Comparison of ENCODE assay signal across 8 cellular contexts in genomic region chr19:48390188-48391099, GRCh38. TPM values are rescaled to one million over a fixed set of nuclear protein-coding genes. Genes with fewer than 3 reads are reported as not detected.
A peak's percentile ranks its signal among the peaks of the same experiment; 100 is the strongest.
DNase-seq lines count a peak whose midpoint lies in the region; ATAC-seq, FAIRE-seq and TF ChIP-seq lines count a peak whose summit lies in the region.

No MANE protein-coding gene starts in this region.

- peak; percentile 51 for TF ChIP-seq CTCF in 22Rv1 (IDR thresholded peaks at IDR 0.05)

- ATAC-seq in HG03039 (IDR thresholded peaks at IDR 0.05; ENCODE audit: unreplicated experiment): no peak

- H3K27me3 ChIP-seq in MG63: peaks cover 19% of the 10 kb centered on the region
- H3K27me3 ChIP-seq in layer of hippocampus (ENCODE audit: control insufficient read depth, insufficient read depth, low read length): peaks cover 21% of the 10 kb centered on the region

- peak; percentile 85 for FAIRE-seq in GM12891 (lab: Jason Lieb, UNC)

- DNase-seq in GM12891 (ENCODE audit: insufficient read length, low spot score) (peak; percentile 67), MG63 (peak; percentile 63)
- DNase-seq in activated CD4-positive, alpha-beta T cell treated with anti-CD3 and anti-CD28 coated beads for 24 hours (ENCODE audit: low read depth in 2 of 2): peak; percentile 37 to 41
- peak; percentile 47 for DNase-seq in stimulated activated CD4-positive, alpha-beta T cell treated with anti-CD3 and anti-CD28 coated beads, Interleukin-2, amount 100 ng/mL, for 4 hours (ENCODE audit: low read depth)

- H3K4me3 ChIP-seq in MG63: peak overlapping the region; percentile 94

- TF ChIP-seq POLR2A in GM12891 (IDR thresholded peaks at IDR 0.05; ENCODE audit: low read depth, low read length): 0 out of 2 replicates have a peak, but pooled peaks have one; percentile 14

- H3K9me3 ChIP-seq in MG63: no peaks in the 10 kb centered on the region

- H3K36me3 ChIP-seq in MG63: peaks cover 49% of the 10 kb centered on the region

- H3K27ac ChIP-seq in 22Rv1 (peak overlapping the region; percentile 88), cingulate gyrus (ENCODE audit: low read depth, low read length) (peak overlapping the region; percentile 47), layer of hippocampus (ENCODE audit: low read depth, low read length) (peak overlapping the region; percentile 68)

TF ChIP-seq in GM12891, 5 proteins besides CTCF, POLR2A, EP300 and RAD21:
- TF ChIP-seq PAX5 (IDR thresholded peaks at IDR 0.05; ENCODE audit: insufficient read depth, low read length, severe bottlenecking) (no peak), POU2F2 (IDR thresholded peaks at IDR 0.05; ENCODE audit: low read depth, low read length) (no peak), POLR2AphosphoS5 (IDR thresholded peaks at IDR 0.05; ENCODE audit: low read depth, low read length) (no peak; the same call in 1 of the 2 replicates), TAF1 (IDR thresholded peaks at IDR 0.05; ENCODE audit: low read depth, low read length) (peak; percentile 59; the same call in 1 of the 2 replicates), SPI1 (IDR thresholded peaks at IDR 0.05; ENCODE audit: low read depth, low read length) (no peak)

RNA-seq across cellular contexts. Expression of gene KDELR1, which starts 0.9 kb away (rescaled TPM):
- 42.8 TPM for polyA plus RNA-seq in GM12891 (2012; ENCODE audit: low read depth, missing spikeins)
- total RNA-seq in MG63 (2014; rRNA removed; shearing (Covaris generic); ENCODE audit: low replicate concordance): 51.3 and 103 TPM in 2 replicates

RNA-seq across cellular contexts. Expression of gene GRIN2D, which starts 3.0 kb away (rescaled TPM):
- polyA plus RNA-seq in GM12891 (2012; ENCODE audit: low read depth, missing spikeins): 0.40 TPM
- 0.03 TPM in 1 of 2 replicates, not detected in the other for total RNA-seq in MG63 (2014; rRNA removed; shearing (Covaris generic); ENCODE audit: low replicate concordance)

RNA-seq across cellular contexts. Expression of gene SYNGR4, which starts 26.3 kb away (rescaled TPM):
- polyA plus RNA-seq in GM12891 (2012; ENCODE audit: low read depth, missing spikeins): 0.18 TPM
- not detected in 2 replicates for total RNA-seq in MG63 (2014; rRNA removed; shearing (Covaris generic); ENCODE audit: low replicate concordance)

RNA-seq across cellular contexts. Expression of gene TMEM143, which starts 26.7 kb away (rescaled TPM):
- polyA plus RNA-seq in GM12891 (2012; ENCODE audit: low read depth, missing spikeins): 11.0 TPM
- total RNA-seq in MG63 (2014; rRNA removed; shearing (Covaris generic); ENCODE audit: low replicate concordance): 3.4 and 5.1 TPM in 2 replicates

RNA-seq across cellular contexts. Expression of gene GRWD1, which starts 55.3 kb away (rescaled TPM):
- 20.6 TPM for polyA plus RNA-seq in GM12891 (2012; ENCODE audit: low read depth, missing spikeins)
- total RNA-seq in MG63 (2014; rRNA removed; shearing (Covaris generic); ENCODE audit: low replicate concordance): 86.6 and 138 TPM in 2 replicates
